Comparison of ENCODE assay signal across 8 cellular contexts in the genomic region with DNA sequence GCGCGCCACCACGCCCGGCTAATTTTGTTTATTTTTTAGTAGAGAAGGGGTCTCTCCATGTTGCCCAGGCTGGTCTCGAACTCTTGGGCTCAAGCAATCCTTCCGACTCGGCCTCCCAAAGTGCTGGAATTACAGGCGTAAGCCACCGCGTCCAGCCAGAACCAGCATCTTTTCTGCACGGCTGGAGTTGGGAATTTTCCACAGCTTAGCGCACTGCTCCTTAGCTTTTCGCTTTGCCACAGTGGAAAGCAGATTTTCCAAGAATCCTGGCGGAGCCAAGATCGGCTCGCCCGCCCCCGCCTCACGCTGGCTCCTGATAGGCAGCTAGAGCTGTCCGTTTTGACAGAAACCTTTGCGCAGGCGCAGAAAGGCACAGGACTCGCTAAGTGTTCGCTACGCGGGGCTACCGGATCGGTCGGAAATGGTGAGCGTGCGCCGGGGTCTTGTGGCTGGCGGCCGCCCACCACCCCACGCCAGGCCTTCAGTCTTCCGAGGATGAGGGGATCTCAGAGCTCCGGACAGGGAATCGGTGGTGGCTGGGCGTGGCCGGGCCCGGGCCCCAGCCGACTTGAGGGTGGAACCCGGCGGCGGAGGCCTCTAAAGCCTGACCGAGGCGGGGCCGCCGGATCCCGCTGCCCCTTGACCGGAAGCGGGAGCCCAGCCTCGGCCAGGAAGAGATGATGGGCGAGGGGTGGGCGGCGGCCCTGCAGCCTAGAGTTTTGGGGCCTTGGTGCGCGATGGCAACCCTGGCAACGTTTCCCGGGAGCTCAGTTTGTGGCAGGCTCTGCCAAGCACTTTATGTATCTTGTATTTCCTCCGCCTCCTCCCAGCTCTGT. TPM values are rescaled to one million over a fixed set of nuclear protein-coding genes. Genes with fewer than 3 reads are reported as not detected.
DNase-seq lines count a peak whose midpoint lies in the region; ATAC-seq, FAIRE-seq and TF ChIP-seq lines count a peak whose summit lies in the region.

A gene (plus strand): TSS at position 385 of the 836 bp plus-strand sequence. CDS start 37 bp downstream, at position 422.

- H3K9me3 ChIP-seq in vagina: no peaks in the 10 kb centered on the region

- H3K27ac ChIP-seq in rectal smooth muscle tissue (ENCODE audit: low read depth, low read length) (peak within 1 kb of the TSS; percentile 97), vagina (peak within 1 kb of the TSS; percentile 97)

- no peaks in the 10 kb centered on the region for H3K36me3 ChIP-seq in rectal smooth muscle tissue (ENCODE audit: control insufficient read depth, insufficient read depth, low read length)
- peaks cover 0 to 14% of the 10 kb centered on the region in 2 donors for H3K36me3 ChIP-seq in vagina

- H3K9ac ChIP-seq in rectal smooth muscle tissue (ENCODE audit: low read length): peak within 1 kb of the TSS; percentile 51

- in situ Hi-C loops in astrocyte of the cerebellum (cut with HindIII; ENCODE audit: low sequenced_read_pairs): no loop called here

- DNase-seq in GM18507 (ENCODE audit: extremely low spot score, insufficient read length, low read depth) (peak; percentile 77), NCI-H2081 (lab: John Stamatoyannopoulos, UW) (peak; percentile 92 to 96), T-helper 9 cell (peak; percentile 94), astrocyte of the cerebellum (ENCODE audit: low read depth) (peak; percentile 96), hepatic stellate cell (ENCODE audit: low spot score) (peak; percentile 94), vagina (ENCODE audit: extremely low spot score in 2 of 2) (peak in 1 of 2 donors; percentile 95)

- TF ChIP-seq POLR2A in vagina (IDR thresholded peaks at IDR 0.05): peak in 1 of 2 donors; percentile 90

- H3K27me3 ChIP-seq in rectal smooth muscle tissue (ENCODE audit: control insufficient read depth, insufficient read depth, low read length): no peaks in the 10 kb centered on the region
- H3K27me3 ChIP-seq in vagina: no peaks in the 10 kb centered on the region

- TF ChIP-seq CTCF in astrocyte of the cerebellum (IDR thresholded peaks at IDR 0.05; ENCODE audit: low read depth, low read length, missing control alignments): no peak
- TF ChIP-seq CTCF in vagina (IDR thresholded peaks at IDR 0.05): no peak

- peaks cover 2% of the 10 kb centered on the region for H3K4me1 ChIP-seq in rectal smooth muscle tissue (ENCODE audit: control insufficient read depth, insufficient read depth, low read length)
- H3K4me1 ChIP-seq in vagina: peaks cover 49% of the 10 kb centered on the region

- ATAC-seq in HG02981 (IDR thresholded peaks at IDR 0.05; ENCODE audit: unreplicated experiment): peak; percentile 60

- H3K4me3 ChIP-seq in astrocyte of the cerebellum (ENCODE audit: low read depth, low read length) (peak within 1 kb of the TSS; percentile 87), rectal smooth muscle tissue (ENCODE audit: low read length) (peak within 1 kb of the TSS; percentile 90), vagina (peak within 1 kb of the TSS; percentile 60 to 78)

- intact Hi-C loops in vagina (cut with DNase I): no loop called here

- FAIRE-seq in GM18507 (lab: Jason Lieb, UNC): peak; percentile 86

RNA-seq across cellular contexts. Expression of the gene that starts here (rescaled TPM):
- total RNA-seq in vagina: 135 TPM
